ENCODE assay signal across 2 cellular contexts in genomic region chr20:9040874-9041524, GRCh38.
TF ChIP-seq lines count a peak whose summit lies in the region.

No MANE protein-coding gene starts in this region.

TF ChIP-seq in IMR-90, 13 proteins besides CTCF, POLR2A, EP300 and RAD21:
- TF ChIP-seq CEBPB (IDR thresholded peaks at IDR 0.05; ENCODE audit: low read depth, low read length) (peak; percentile 61), CHD1 (IDR thresholded peaks at IDR 0.05; ENCODE audit: low read depth, low read length) (no peak), USF2 (IDR thresholded peaks at IDR 0.05; ENCODE audit: low read depth, low read length) (no peak), BHLHE40 (IDR thresholded peaks at IDR 0.05; ENCODE audit: low read depth, low read length) (0 out of 2 replicates have a peak, but pooled peaks have one; percentile 3), MAFK (IDR thresholded peaks at IDR 0.05; ENCODE audit: low read depth, low read length) (peak; percentile 36; the same call in 1 of the 2 replicates), NFE2L2 (IDR thresholded peaks at IDR 0.05; ENCODE audit: low read depth, low read length) (no peak), RFX5 (IDR thresholded peaks at IDR 0.05; ENCODE audit: low read depth, low read length) (no peak), ELK1 (IDR thresholded peaks at IDR 0.05; ENCODE audit: borderline replicate concordance, low read depth, low read length) (no peak), SMC3 (IDR thresholded peaks at IDR 0.05; ENCODE audit: low read depth, low read length) (no peak), FOS (IDR thresholded peaks at IDR 0.05; ENCODE audit: low read depth, low read length) (no peak)

TF ChIP-seq in K562, 482 proteins besides CTCF, POLR2A, EP300 and RAD21:
- TF ChIP-seq SIN3A (IDR thresholded peaks at IDR 0.05; ENCODE audit: borderline replicate concordance in 2 of 2, control insufficient read depth in 1 of 2, low read depth in 2 of 2, low read length in 2 of 2) (no peak), L3MBTL2 (IDR thresholded peaks at IDR 0.05) (0 out of 2 replicates have a peak, but pooled peaks have one; percentile 16), TAF9B (IDR thresholded peaks at IDR 0.05; ENCODE audit: partially characterized antibody) (no peak), TEAD4 (IDR thresholded peaks at IDR 0.05; ENCODE audit: low read length) (peak; percentile 39; the same call in 1 of the 2 replicates), TEAD4 (CRISPR knock-in tag; IDR thresholded peaks at IDR 0.05; ENCODE audit: borderline replicate concordance) (no peak), PBX2 (CRISPR knock-in tag; IDR thresholded peaks at IDR 0.05; ENCODE audit: low read depth) (no peak), PBX2 (tag; conservative IDR thresholded peaks at IDR 0.05; ENCODE audit: low read depth) (0 out of 2 replicates have a peak, but pooled peaks have one; percentile 20), MEIS2 (IDR thresholded peaks at IDR 0.05; ENCODE audit: partially characterized antibody) (peak; percentile 36), ARID1B (IDR thresholded peaks at IDR 0.05) (peak; percentile 61), ZNF436 (CRISPR knock-in tag; IDR thresholded peaks at IDR 0.05) (no peak), CREB3L1 (IDR thresholded peaks at IDR 0.05; ENCODE audit: borderline replicate concordance, low read depth) (no peak), TAL1 (IDR thresholded peaks at IDR 0.05) (peak; percentile 43; the same call in 1 of the 2 replicates), HDAC3 (IDR thresholded peaks at IDR 0.05; ENCODE audit: borderline replicate concordance, partially characterized antibody) (no peak), ZNF592 (IDR thresholded peaks at IDR 0.05) (peak; percentile 42; the same call in 1 of the 2 replicates), TCF3 (CRISPR knock-in tag; IDR thresholded peaks at IDR 0.05) (peak; percentile 52), CBFA2T3 (IDR thresholded peaks at IDR 0.05) (peak; percentile 38; the same call in 1 of the 2 replicates), FOSL1 (tag; conservative IDR thresholded peaks at IDR 0.05) (0 out of 2 replicates have a peak, but pooled peaks have one; percentile 17), ZNF277 (CRISPR knock-in tag; IDR thresholded peaks at IDR 0.05; ENCODE audit: borderline replicate concordance) (no peak), MTA2 (IDR thresholded peaks at IDR 0.05; ENCODE audit: low read depth) (0 out of 2 replicates have a peak, but pooled peaks have one; percentile 25)
